In the genomic region with DNA sequence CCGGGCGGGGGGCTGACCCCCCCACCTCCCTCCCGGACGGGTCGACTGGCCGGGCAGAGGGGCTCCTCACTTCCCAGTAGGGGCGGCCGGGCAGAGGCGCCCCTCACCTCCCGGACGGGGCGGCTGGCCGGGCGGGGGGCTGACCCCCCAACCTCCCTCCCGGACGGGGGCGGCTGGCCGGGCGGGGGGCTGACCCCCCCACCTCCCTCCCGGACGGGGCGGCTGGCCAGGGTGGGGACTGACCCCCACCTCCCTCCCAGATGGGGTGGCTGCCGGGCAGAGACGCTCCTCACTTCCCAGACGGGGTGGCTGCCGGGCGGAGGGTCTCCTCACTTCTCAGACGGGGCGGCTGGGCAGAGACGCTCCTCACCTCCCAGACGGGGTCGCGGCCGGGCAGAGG, we compare ENCODE assay signal across 15 cellular contexts. TPM values are rescaled to one million over a fixed set of nuclear protein-coding genes. Genes with fewer than 3 reads are reported as not detected.
"Had no signal": no experiment of that assay in that cellular context is flagged by ENCODE, and none has a peak within 500 bp of the region (broad histone marks: within the 10 kb centered on the region; RNA-seq: fewer than 3 reads in every experiment).

No MANE protein-coding gene starts in this region.

RNA-seq across cellular contexts. Expression of gene ADAMTSL5, which starts 13.6 kb away (rescaled TPM):
- total RNA-seq: cerebellum had no signal

RNA-seq across cellular contexts. Expression of gene PLK5, which starts 24.6 kb away (rescaled TPM):
- total RNA-seq: activated naive CD4-positive, alpha-beta T cell treated with anti-CD3 and anti-CD28 coated beads for 36 hours; activated naive CD4-positive, alpha-beta T cell treated with anti-CD3 and anti-CD28 coated beads, Interleukin-2, amount 50 U/mL, for 72 hours; activated naive CD8-positive, alpha-beta T cell treated with anti-CD3 and anti-CD28 coated beads for 36 hours; activated naive CD8-positive, alpha-beta T cell treated with anti-CD3 and anti-CD28 coated beads, Interleukin-2, amount 10 ng/mL, durations not matched to agents 7 days and 5 days; activated T-cell treated with anti-CD3 and anti-CD28 coated beads, Interleukin-2, amount 50 U/mL, for 4 hours; activated T-cell treated with anti-CD3 and anti-CD28 coated beads, Interleukin-2, amount 50 U/mL, for 72 hours; activated T-helper 1 cell treated with anti-CD3 and anti-CD28 coated beads, Interleukin-12 subunit alpha, Interleukin-12 subunit beta, Interleukin-2, Interleukin-4 antibody, amounts not matched to agents 30 ng/mL and 10 ng/mL and 1 ng/mL, durations not matched to agents 14 hours and 24 hours and 36 hours; activated T-helper 17 cell treated with anti-CD3 and anti-CD28 coated beads, Interleukin-2, amount 50 U/mL, for 72 hours; activated T-helper 2 cell treated with anti-CD3 and anti-CD28 coated beads, Interferon-gamma antibody, Interleukin-2, Interleukin-4, amounts not matched to agents 10 μg/mL and 5 μg/mL and 100 μg/mL, durations not matched to agents 14 hours and 24 hours and 36 hours; aorta; ascending aorta; body of pancreas; bronchial epithelial cell; cardiac septum had no signal
